10 cellular contexts compared by ENCODE assay signal in the genomic region with DNA sequence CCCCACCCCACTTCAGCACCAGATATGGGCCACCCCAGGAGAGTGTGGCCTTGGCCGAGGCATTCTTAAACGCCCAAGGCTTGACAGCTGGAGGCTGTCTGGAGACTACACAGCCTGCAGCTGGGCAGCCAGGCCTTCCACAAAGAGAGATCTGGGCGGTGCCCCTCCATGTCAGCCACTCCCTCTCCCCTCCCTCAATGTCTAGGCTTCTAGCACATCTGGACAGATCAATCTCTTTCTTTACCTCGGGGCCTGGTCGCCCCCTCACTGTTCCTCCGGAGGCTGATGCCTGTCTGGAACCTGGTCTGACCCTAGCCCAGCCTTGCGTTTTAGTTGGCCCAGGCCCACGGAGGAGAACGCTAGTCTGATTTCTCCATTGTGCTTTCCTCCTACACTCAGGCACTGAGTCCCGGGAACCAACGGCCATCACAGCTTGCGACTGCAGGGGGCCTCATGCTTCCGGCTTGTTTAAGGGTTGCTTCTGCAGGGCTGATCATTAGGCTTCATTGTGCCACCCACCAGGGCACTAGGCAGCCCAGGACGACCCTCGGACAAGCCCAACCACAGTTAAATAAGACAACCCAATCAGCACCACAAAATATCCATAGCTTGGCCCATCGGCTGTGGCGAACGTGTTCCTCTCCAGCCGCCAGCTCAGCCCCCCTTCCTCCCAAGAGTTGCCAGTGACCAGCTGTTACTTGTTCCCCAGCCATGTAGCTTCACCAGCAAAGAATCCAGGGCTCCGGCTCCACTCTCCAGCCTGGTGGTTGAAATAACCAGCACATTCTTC.
DNase-seq lines count a peak whose midpoint lies in the region; ATAC-seq and TF ChIP-seq lines count a peak whose summit lies in the region.
"Had no signal": no experiment of that assay in that cellular context is flagged by ENCODE, and none has a peak within 500 bp of the region (broad histone marks: within the 10 kb centered on the region; RNA-seq: fewer than 3 reads in every experiment).

No MANE protein-coding gene starts in this region.

- H3K9me3 ChIP-seq in testis: no peaks in the 10 kb centered on the region
- H3K9me3 ChIP-seq in CD8-positive, alpha-beta T cell (ENCODE audit: low read length): no peaks in the 10 kb centered on the region

- DNase-seq in NCI-H1092 treated with DMSO at 0.1 percent for 48 hours (lab: John Stamatoyannopoulos, UW): peak; percentile 52
- DNase-seq in NCI-H1092 (lab: John Stamatoyannopoulos, UW): no peak
- peak; percentile 50 for DNase-seq in amniotic epithelial cell (ENCODE audit: low read depth)
- peak; percentile 52 for DNase-seq in iPS DF 19.7 (ENCODE audit: low read depth, low spot score)
- DNase-seq in testis: peak; percentile 18
- DNase-seq in GDM1 (lab: John Stamatoyannopoulos, UW): no peak
- no peak for DNase-seq in CD8-positive, alpha-beta T cell
- DNase-seq: NCI-H2107 had no signal

- H3K9me3 Mint-ChIP-seq in CD8-positive, alpha-beta T cell: no peaks in the 10 kb centered on the region

- H3K27me3 ChIP-seq in testis: no peaks in the 10 kb centered on the region
- H3K27me3 ChIP-seq in CD8-positive, alpha-beta T cell (ENCODE audit: insufficient read depth, low read length): no peaks in the 10 kb centered on the region

- POLR2A ChIA-PET in CD8-positive, alpha-beta T cell (lab: Charles Lee): no interaction called here

- no peaks in the 10 kb centered on the region for H3K36me3 ChIP-seq in testis (ENCODE audit: low read depth, missing control alignments)
- H3K36me3 ChIP-seq in CD8-positive, alpha-beta T cell (ENCODE audit: insufficient read depth, low read length): no peaks in the 10 kb centered on the region

- 37 to 53% methylated on average over 5 to 15 of the region's 20 CpGs for WGBS in testis, 2 donors

- TF ChIP-seq CTCF in testis (IDR thresholded peaks at IDR 0.05): no peak
- no peak for TF ChIP-seq CTCF in CD8-positive, alpha-beta T cell (IDR thresholded peaks at IDR 0.05)

- no peak overlapping the region for H3K27ac ChIP-seq in testis
- H3K27ac ChIP-seq in CD8-positive, alpha-beta T cell (ENCODE audit: low read depth, low read length): no peak overlapping the region
- H3K27ac ChIP-seq: 22Rv1 had no signal

- ATAC-seq in HG03565 (IDR thresholded peaks at IDR 0.05; ENCODE audit: unreplicated experiment): no peak
- ATAC-seq in CD8-positive, alpha-beta T cell: no peak

- no peak overlapping the region for H3K4me3 Mint-ChIP-seq in CD8-positive, alpha-beta T cell

- no peaks in the 10 kb centered on the region for H3K27me3 Mint-ChIP-seq in CD8-positive, alpha-beta T cell (ENCODE audit: low read depth)

- intact Hi-C loops in testis (cut with DNase I; ENCODE audit: low total_unique reads): no loop called here
- intact Hi-C loops in CD8-positive, alpha-beta T cell (cut with DNase I, micrococcal nuclease): no loop called here

- no peaks in the 10 kb centered on the region for H3K4me1 Mint-ChIP-seq in CD8-positive, alpha-beta T cell (ENCODE audit: low read depth)

- TF ChIP-seq POLR2A in testis (IDR thresholded peaks at IDR 0.05): no peak

- H3K4me1 ChIP-seq in testis: peaks cover 6% of the 10 kb centered on the region
- H3K4me1 ChIP-seq in CD8-positive, alpha-beta T cell (ENCODE audit: insufficient read depth, low read length): peaks cover under 1% of the 10 kb centered on the region

- CTCF ChIA-PET in CD8-positive, alpha-beta T cell (lab: Charles Lee): no interaction called here

- H3K4me3 ChIP-seq in testis: no peak overlapping the region
- H3K4me3 ChIP-seq in CD8-positive, alpha-beta T cell (ENCODE audit: low read depth, low read length): no peak overlapping the region

- no peak overlapping the region for H3K27ac Mint-ChIP-seq in CD8-positive, alpha-beta T cell

- no peaks in the 10 kb centered on the region for H3K36me3 Mint-ChIP-seq in CD8-positive, alpha-beta T cell

Comparison
In these comparisons a context has a peak if more than half of its experiments do, and no peak if none do; other contexts are left out.
1. DNase-seq: peak in NCI-H1092 treated with DMSO at 0.1 percent for 48 hours (single experiment), amniotic epithelial cell (single experiment), iPS DF 19.7 (single experiment) and testis (single experiment); none in NCI-H1092 (single experiment), GDM1 (single experiment) and CD8-positive, alpha-beta T cell (0 of 7).